ENCODE assay signal across 9 cellular contexts in genomic region chr22:35313311-35314121, GRCh38. TPM values are rescaled to one million over a fixed set of nuclear protein-coding genes. Genes with fewer than 3 reads are reported as not detected.
DNase-seq lines count a peak whose midpoint lies in the region; ATAC-seq and TF ChIP-seq lines count a peak whose summit lies in the region.
"Had no signal": no experiment of that assay in that cellular context is flagged by ENCODE, and none has a peak within 500 bp of the region (broad histone marks: within the 10 kb centered on the region; RNA-seq: fewer than 3 reads in every experiment).

No MANE protein-coding gene starts in this region.

- H3K4me3 ChIP-seq in Peyer's patch = no peak overlapping the region
- no peak overlapping the region for H3K4me3 ChIP-seq in endocrine pancreas (ENCODE audit: control insufficient read depth, insufficient read depth, low read length)
- H3K4me3 ChIP-seq: ovary had no signal

- DNase-seq in NCI-H82 (lab: John Stamatoyannopoulos, UW) = peak; percentile 72
- no peak for DNase-seq in NCI-H82 treated with DMSO at 0.1 percent for 48 hours (lab: John Stamatoyannopoulos, UW; ENCODE audit: unreplicated experiment)
- peak in 1 of 3 donors; percentile 47 for DNase-seq in Peyer's patch
- no peak for DNase-seq in osteocyte (ENCODE audit: extremely low spot score, unreplicated experiment)
- DNase-seq in iPS-NIHi7 (ENCODE audit: extremely low spot score) = no peak
- no peak for DNase-seq in NCI-H748 treated with DMSO at 0.1 percent for 48 hours (lab: John Stamatoyannopoulos, UW)

- H3K4me1 ChIP-seq in Peyer's patch (peaks cover 0 to 55% (median 16%) of the 10 kb centered on the region in 4 donors), endocrine pancreas (ENCODE audit: control insufficient read depth, insufficient read depth, low read length) (no peaks in the 10 kb centered on the region)

- no peak overlapping the region for H3K4me3 Mint-ChIP-seq in osteocyte (ENCODE audit: unreplicated experiment)

- H3K27me3 ChIP-seq in Peyer's patch (no peaks in the 10 kb centered on the region), endocrine pancreas (ENCODE audit: control insufficient read depth, insufficient read depth, low read length) (no peaks in the 10 kb centered on the region)
- H3K27me3 ChIP-seq: ovary had no signal

- ATAC-seq in GM19324 (IDR thresholded peaks at IDR 0.05; ENCODE audit: low FRiP score, unreplicated experiment) = no peak

- TF ChIP-seq POLR2A in Peyer's patch (IDR thresholded peaks at IDR 0.05) = no peak

- peak overlapping the region in 3 of 4 donors; percentile 69 to 87 (median 78) for H3K27ac ChIP-seq in Peyer's patch
- H3K27ac ChIP-seq: ovary had no signal

- H3K36me3 Mint-ChIP-seq in osteocyte (ENCODE audit: unreplicated experiment) = peaks cover 20% of the 10 kb centered on the region

- H3K36me3 ChIP-seq in Peyer's patch (peaks cover 0 to 34% (median 0%) of the 10 kb centered on the region in 3 donors), endocrine pancreas (ENCODE audit: control insufficient read depth, insufficient read depth, low read length) (no peaks in the 10 kb centered on the region)
- H3K36me3 ChIP-seq: ovary had no signal

- H3K9me3 Mint-ChIP-seq in osteocyte (ENCODE audit: unreplicated experiment) = no peaks in the 10 kb centered on the region

- TF ChIP-seq CTCF in Peyer's patch (IDR thresholded peaks at IDR 0.05) (no peak), osteocyte (IDR thresholded peaks at IDR 0.05) (no peak)

- H3K27ac Mint-ChIP-seq in osteocyte (ENCODE audit: unreplicated experiment) = peak overlapping the region; percentile 62

- H3K4me1 Mint-ChIP-seq in osteocyte (ENCODE audit: unreplicated experiment) = peaks cover 33% of the 10 kb centered on the region

- peak overlapping the region; percentile 20 for H3K9ac ChIP-seq in endocrine pancreas (ENCODE audit: control insufficient read depth, insufficient read depth, low read length)

- no peaks in the 10 kb centered on the region for H3K9me3 ChIP-seq in Peyer's patch
- no peaks in the 10 kb centered on the region for H3K9me3 ChIP-seq in endocrine pancreas (ENCODE audit: control insufficient read depth, low read length)
- H3K9me3 ChIP-seq: ovary had no signal

- no peaks in the 10 kb centered on the region for H3K27me3 Mint-ChIP-seq in osteocyte (ENCODE audit: unreplicated experiment)

RNA-seq across cellular contexts. Expression of gene TOM1, which starts 13.8 kb away (rescaled TPM):
- total RNA-seq in Peyer's patch (100 to 1,000 TPM in 3 of 4 donors, 10 to 100 TPM in 1; 96.6 to 175 (median 129) TPM), osteocyte (55.5 and 57.6 TPM in 2 replicates)

RNA-seq across cellular contexts. Expression of gene HMGXB4, which starts 56.2 kb away (rescaled TPM):
- total RNA-seq in Peyer's patch (10 to 100 TPM; 25.0 to 45.9 (median 29.2) TPM), osteocyte (25.7 and 26.8 TPM in 2 replicates)
